In the genomic region with DNA sequence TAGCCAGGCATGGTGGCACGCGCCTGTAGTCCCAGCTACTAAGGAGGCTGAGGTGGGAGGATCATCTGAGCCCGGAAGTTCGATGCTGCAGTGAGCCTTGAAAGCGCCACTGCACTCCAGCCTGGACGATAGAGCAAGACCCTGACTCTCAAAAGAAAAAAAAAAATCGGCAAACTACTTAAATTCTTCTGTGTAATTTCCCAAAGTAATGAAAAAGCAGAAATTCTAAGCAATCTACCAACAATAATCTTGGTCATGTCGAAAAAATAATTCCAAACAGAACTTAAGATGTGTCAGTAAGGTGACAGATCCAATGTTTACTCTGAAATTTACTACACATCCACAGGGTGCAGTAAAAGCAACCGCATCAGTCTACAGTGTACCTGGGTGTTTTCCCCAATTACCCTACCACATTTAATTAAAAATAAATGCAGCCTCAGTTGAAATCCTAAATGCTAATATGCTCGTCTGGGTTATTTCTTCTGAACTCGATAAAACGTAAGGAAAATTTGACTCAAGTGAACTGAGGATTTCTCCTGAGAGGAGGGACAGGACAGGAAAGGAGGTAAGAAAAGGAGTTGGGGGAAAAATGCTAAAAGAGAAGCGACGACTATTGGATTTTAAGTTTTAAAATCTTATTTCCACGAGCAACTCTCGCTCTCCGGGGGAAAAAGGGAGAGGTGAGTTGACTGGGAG, we compare ENCODE assay signal across 8 cellular contexts. TPM values are rescaled to one million over a fixed set of nuclear protein-coding genes. Genes with fewer than 3 reads are reported as not detected.
DNase-seq lines count a peak whose midpoint lies in the region; ATAC-seq lines count a peak whose summit lies in the region.

No MANE protein-coding gene starts in this region.

- peaks cover 25 to 53% (median 33%) of the 10 kb centered on the region in 4 donors for H3K4me1 Mint-ChIP-seq in CD4-positive, alpha-beta memory T cell
- peaks cover 8 to 49% (median 38%) of the 10 kb centered on the region in 7 donors for H3K4me1 Mint-ChIP-seq in naive thymus-derived CD4-positive, alpha-beta T cell

- intact Hi-C loops in CD4-positive, alpha-beta memory T cell (cut with micrococcal nuclease) = loop anchor here (1.0 to 5.0 kb wide), 4 partner anchors 44 to 873 kb away; a partner anchor contains a TSS
- intact Hi-C loops in naive thymus-derived CD4-positive, alpha-beta T cell (cut with micrococcal nuclease) = loop anchor here (1.0 to 10.0 kb wide), 9 partner anchors 29 to 1760 kb away; a partner anchor contains a TSS

- 37 to 38% methylated on average over 17 of the region's 17 CpGs for WGBS in ectodermal cell, 2 experiments

- H3K9me3 Mint-ChIP-seq in CD4-positive, alpha-beta memory T cell = peaks cover 0 to 3% (median 0%) of the 10 kb centered on the region in 8 donors
- H3K9me3 Mint-ChIP-seq in naive thymus-derived CD4-positive, alpha-beta T cell = peaks cover 0 to 7% (median 0%) of the 10 kb centered on the region in 11 donors

- ATAC-seq in GM21390 (IDR thresholded peaks at IDR 0.05; ENCODE audit: unreplicated experiment) (peak; percentile 16), GM21423 (IDR thresholded peaks at IDR 0.05; ENCODE audit: unreplicated experiment) (no peak)
- no peak for ATAC-seq in naive thymus-derived CD4-positive, alpha-beta T cell

- H3K9me3 ChIP-seq in CD4-positive, alpha-beta memory T cell (ENCODE audit: control insufficient read depth in 1 of 2, low read length in 2 of 2) = no peaks in the 10 kb centered on the region
- H3K9me3 ChIP-seq in ectodermal cell (ENCODE audit: control insufficient read depth, low read length) = no peaks in the 10 kb centered on the region
- no peaks in the 10 kb centered on the region for H3K9me3 ChIP-seq in naive thymus-derived CD4-positive, alpha-beta T cell (ENCODE audit: control insufficient read depth in 2 of 3, low read length in 3 of 3)

- peak overlapping the region; percentile 91 to 99 (median 94) for H3K4me3 Mint-ChIP-seq in CD4-positive, alpha-beta memory T cell
- H3K4me3 Mint-ChIP-seq in naive thymus-derived CD4-positive, alpha-beta T cell = peak overlapping the region; percentile 88 to 99 (median 93)

- H3K36me3 Mint-ChIP-seq in CD4-positive, alpha-beta memory T cell = peaks cover 0 to 23% of the 10 kb centered on the region in 2 donors
- H3K36me3 Mint-ChIP-seq in naive thymus-derived CD4-positive, alpha-beta T cell = peaks cover 0 to 5% (median 0%) of the 10 kb centered on the region in 5 donors

- H3K27me3 ChIP-seq in CD4-positive, alpha-beta memory T cell (ENCODE audit: insufficient read depth, low read length) = no peaks in the 10 kb centered on the region
- H3K27me3 ChIP-seq in ectodermal cell (ENCODE audit: control insufficient read depth, insufficient read depth, low read length, poor library complexity, severe bottlenecking) = no peaks in the 10 kb centered on the region
- no peaks in the 10 kb centered on the region for H3K27me3 ChIP-seq in naive thymus-derived CD4-positive, alpha-beta T cell (ENCODE audit: control insufficient read depth in 2 of 2, insufficient read depth in 2 of 2, low read length in 2 of 2)

- H3K27me3 Mint-ChIP-seq in CD4-positive, alpha-beta memory T cell = no peaks in the 10 kb centered on the region
- H3K27me3 Mint-ChIP-seq in naive thymus-derived CD4-positive, alpha-beta T cell = peaks cover 0 to 3% (median 0%) of the 10 kb centered on the region in 5 donors

- DNase-seq in CD4-positive, alpha-beta memory T cell = peak; percentile 8 to 42 (median 35)
- DNase-seq in RPMI8226 = peak; percentile 53
- peak in 5 of 9 donors; percentile 7 to 22 (median 9) for DNase-seq in naive thymus-derived CD4-positive, alpha-beta T cell
- DNase-seq in anterior cingulate cortex (lab: John Stamatoyannopoulos, UW) = no peak
- DNase-seq in DMS79 treated with DMSO at 0.1 percent for 48 hours (lab: John Stamatoyannopoulos, UW) = no peak

- peak overlapping the region; percentile 93 to 98 (median 96) for H3K27ac Mint-ChIP-seq in CD4-positive, alpha-beta memory T cell
- peak overlapping the region; percentile 80 to 99 (median 94) for H3K27ac Mint-ChIP-seq in naive thymus-derived CD4-positive, alpha-beta T cell

- CTCF ChIA-PET in CD4-positive, alpha-beta memory T cell (lab: Charles Lee; ENCODE audit: partially characterized antibody) = interaction anchor here (0.7 to 0.8 kb wide), 2 partner anchors 44 to 47 kb away, joined by 4 to 5 read pairs; a partner anchor contains a TSS
- CTCF ChIA-PET in naive thymus-derived CD4-positive, alpha-beta T cell (lab: Charles Lee) = no interaction called here

- no peaks in the 10 kb centered on the region for H3K36me3 ChIP-seq in CD4-positive, alpha-beta memory T cell (ENCODE audit: insufficient read depth, low read length)
- H3K36me3 ChIP-seq in ectodermal cell (ENCODE audit: control insufficient read depth, insufficient read depth, low read length) = no peaks in the 10 kb centered on the region
- peaks cover 0 to 10% (median 0%) of the 10 kb centered on the region in 3 experiments for H3K36me3 ChIP-seq in naive thymus-derived CD4-positive, alpha-beta T cell (ENCODE audit: control insufficient read depth in 2 of 3, insufficient read depth in 3 of 3, low read length in 3 of 3)

- peaks cover 31% of the 10 kb centered on the region for H3K4me1 ChIP-seq in CD4-positive, alpha-beta memory T cell (ENCODE audit: insufficient read depth, low read length)
- H3K4me1 ChIP-seq in ectodermal cell (ENCODE audit: control insufficient read depth, insufficient read depth, low read length) = no peaks in the 10 kb centered on the region
- peaks cover 0 to 23% of the 10 kb centered on the region in 2 donors for H3K4me1 ChIP-seq in naive thymus-derived CD4-positive, alpha-beta T cell (ENCODE audit: control insufficient read depth in 2 of 2, insufficient read depth in 2 of 2, low read length in 2 of 2)

- H3K27ac ChIP-seq in CD4-positive, alpha-beta memory T cell (ENCODE audit: low read depth, low read length) = peak overlapping the region; percentile 91
- H3K27ac ChIP-seq in ectodermal cell (ENCODE audit: insufficient read depth, low read depth, low read length, poor library complexity, severe bottlenecking) = no peak overlapping the region
- peak overlapping the region; percentile 86 for H3K27ac ChIP-seq in naive thymus-derived CD4-positive, alpha-beta T cell (ENCODE audit: low read depth, low read length)

- H3K4me3 ChIP-seq in CD4-positive, alpha-beta memory T cell (ENCODE audit: low read length in 2 of 2) = peak overlapping the region; percentile 78 to 90
- peak overlapping the region; percentile 96 for H3K4me3 ChIP-seq in ectodermal cell (ENCODE audit: insufficient read depth, low read depth, low read length)
- H3K4me3 ChIP-seq in naive thymus-derived CD4-positive, alpha-beta T cell (ENCODE audit: low read length) = peak overlapping the region; percentile 92

- POLR2A ChIA-PET in CD4-positive, alpha-beta memory T cell (lab: Charles Lee; ENCODE audit: partially characterized antibody) = interaction anchor here (1.0 to 1.7 kb wide), 3 partner anchors 44 to 49 kb away, joined by 4 to 10 read pairs (median 9); a partner anchor contains a TSS
- POLR2A ChIA-PET in naive thymus-derived CD4-positive, alpha-beta T cell (lab: Charles Lee) = interaction anchor here (0.7 to 1.0 kb wide), 4 partner anchors 44 to 141 kb away, joined by 3 to 5 read pairs (median 4); a partner anchor contains a TSS

RNA-seq across cellular contexts. Expression of a gene that starts 0.8 kb away (rescaled TPM):
- 100 to 1,000 TPM in 1 of 2 experiments, 10 to 100 TPM in 1; 98.7 to 116 TPM for total RNA-seq in CD4-positive, alpha-beta memory T cell
- polyA plus RNA-seq in CD4-positive, alpha-beta memory T cell = 10 to 100 TPM; 30.5 to 59.8 TPM
- 114 TPM for polyA plus RNA-seq in ectodermal cell (2013, experiment 1 of 4)
- polyA plus RNA-seq in ectodermal cell (2013, experiment 2 of 4) = 115 TPM
- 85.9 TPM for polyA plus RNA-seq in ectodermal cell (2013, experiment 3 of 4)
- polyA plus RNA-seq in ectodermal cell (2013, experiment 4 of 4) = 90.1 TPM
- total RNA-seq in naive thymus-derived CD4-positive, alpha-beta T cell = 100 to 1,000 TPM in 1 of 5 experiments, 10 to 100 TPM in 4; 39.2 to 130 (median 93.6) TPM
- 10 to 100 TPM; 46.0 to 47.1 TPM for polyA plus RNA-seq in naive thymus-derived CD4-positive, alpha-beta T cell

RNA-seq across cellular contexts. Expression of a gene that starts 44.1 kb away (rescaled TPM):
- 10 to 100 TPM; 11.4 to 14.1 TPM for total RNA-seq in CD4-positive, alpha-beta memory T cell
- polyA plus RNA-seq in CD4-positive, alpha-beta memory T cell = 10 to 100 TPM; 11.2 to 15.9 TPM
- 20.8 TPM for polyA plus RNA-seq in ectodermal cell (2013, experiment 1 of 4)
- polyA plus RNA-seq in ectodermal cell (2013, experiment 2 of 4) = 22.0 TPM
- polyA plus RNA-seq in ectodermal cell (2013, experiment 3 of 4) = 18.0 TPM
- 17.5 TPM for polyA plus RNA-seq in ectodermal cell (2013, experiment 4 of 4)
- total RNA-seq in naive thymus-derived CD4-positive, alpha-beta T cell = 10 to 100 TPM in 4 of 5 experiments, 1 to 10 TPM in 1; 5.5 to 24.6 (median 15.0) TPM
- 10 to 100 TPM; 20.2 to 25.2 TPM for polyA plus RNA-seq in naive thymus-derived CD4-positive, alpha-beta T cell

RNA-seq across cellular contexts. Expression of a gene that starts 48.4 kb away (rescaled TPM):
- total RNA-seq in CD4-positive, alpha-beta memory T cell = 10 to 100 TPM; 46.0 to 48.5 TPM
- 10 to 100 TPM; 72.4 to 88.8 TPM for polyA plus RNA-seq in CD4-positive, alpha-beta memory T cell
- polyA plus RNA-seq in ectodermal cell (2013, experiment 1 of 4) = 76.0 TPM
- 75.0 TPM for polyA plus RNA-seq in ectodermal cell (2013, experiment 2 of 4)
- polyA plus RNA-seq in ectodermal cell (2013, experiment 3 of 4) = 59.4 TPM
- 63.4 TPM for polyA plus RNA-seq in ectodermal cell (2013, experiment 4 of 4)
- total RNA-seq in naive thymus-derived CD4-positive, alpha-beta T cell = 10 to 100 TPM; 27.2 to 56.2 (median 43.6) TPM
- polyA plus RNA-seq in naive thymus-derived CD4-positive, alpha-beta T cell = 10 to 100 TPM; 58.0 to 85.1 TPM

Comparison
In these comparisons a context has a peak if more than half of its experiments do, and no peak if none do; other contexts are left out.
1. DNase-seq: peak in CD4-positive, alpha-beta memory T cell (5 of 5), RPMI8226 (single experiment) and naive thymus-derived CD4-positive, alpha-beta T cell (5 of 9); none in anterior cingulate cortex (0 of 58) and DMS79 treated with DMSO at 0.1 percent for 48 hours (single experiment).
2. Peak in every context shown above with its lines, with median percentiles within 50 percentile points of each other: H3K4me3 ChIP-seq.